ENCODE assay signal across 1 cellular context in genomic region chr2:94870392-94871225, GRCh38.
TF ChIP-seq lines count a peak whose summit lies in the region.

No MANE protein-coding gene starts in this region.

TF ChIP-seq in SK-N-SH, 30 proteins besides CTCF, POLR2A, EP300 and RAD21 (continued from another document):
- TF ChIP-seq, protein P1, sequence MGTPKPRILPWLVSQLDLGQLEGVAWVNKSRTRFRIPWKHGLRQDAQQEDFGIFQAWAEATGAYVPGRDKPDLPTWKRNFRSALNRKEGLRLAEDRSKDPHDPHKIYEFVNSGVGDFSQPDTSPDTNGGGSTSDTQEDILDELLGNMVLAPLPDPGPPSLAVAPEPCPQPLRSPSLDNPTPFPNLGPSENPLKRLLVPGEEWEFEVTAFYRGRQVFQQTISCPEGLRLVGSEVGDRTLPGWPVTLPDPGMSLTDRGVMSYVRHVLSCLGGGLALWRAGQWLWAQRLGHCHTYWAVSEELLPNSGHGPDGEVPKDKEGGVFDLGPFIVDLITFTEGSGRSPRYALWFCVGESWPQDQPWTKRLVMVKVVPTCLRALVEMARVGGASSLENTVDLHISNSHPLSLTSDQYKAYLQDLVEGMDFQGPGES (IDR thresholded peaks at IDR 0.05; ENCODE audit: low read depth, low read length): no peak
- no peak for TF ChIP-seq GATA2 (CRISPR knock-in tag; IDR thresholded peaks at IDR 0.05)
- TF ChIP-seq RFX5 (IDR thresholded peaks at IDR 0.05; ENCODE audit: low read length): no peak
